Comparison of ENCODE assay signal across 11 cellular contexts in genomic region chr2:160694631-160695030, GRCh38.
DNase-seq lines count a peak whose midpoint lies in the region; ATAC-seq and TF ChIP-seq lines count a peak whose summit lies in the region.
"Had no signal": no experiment of that assay in that cellular context is flagged by ENCODE, and none has a peak within 500 bp of the region (broad histone marks: within the 10 kb centered on the region; RNA-seq: fewer than 3 reads in every experiment).

No MANE protein-coding gene starts in this region.

- H3K4me1 Mint-ChIP-seq in activated CD8-positive, alpha-beta memory T cell treated with anti-CD3 and anti-CD28 coated beads, Interleukin-2, amount 10 ng/mL, durations not matched to agents 7 days and 5 days, result no peaks in the 10 kb centered on the region
- H3K4me1 Mint-ChIP-seq in stimulated activated effector memory CD8-positive, alpha-beta T cell treated with anti-CD3 and anti-CD28 coated beads, Interleukin-12 subunit alpha, Interleukin-12 subunit beta, amount 100 ng/mL, for 72 hours, result no peaks in the 10 kb centered on the region
- H3K4me1 Mint-ChIP-seq in stimulated activated naive B cell treated with anti-CD40 and anti-IgM and Interleukin-4, amounts not matched to agents 10 μg/mL and 1 μg/mL and 100 μg/mL, for 72 hours, result no peaks in the 10 kb centered on the region
- H3K4me1 Mint-ChIP-seq in progenitor cell of endocrine pancreas (ENCODE audit: low read depth), result no peaks in the 10 kb centered on the region

- H3K27me3 Mint-ChIP-seq in activated CD8-positive, alpha-beta memory T cell treated with anti-CD3 and anti-CD28 coated beads, Interleukin-2, amount 10 ng/mL, durations not matched to agents 7 days and 5 days, result peaks cover 4% of the 10 kb centered on the region
- H3K27me3 Mint-ChIP-seq in stimulated activated naive B cell treated with anti-CD40 and anti-IgM and Interleukin-4, amounts not matched to agents 10 μg/mL and 1 μg/mL and 100 μg/mL, for 72 hours, result no peaks in the 10 kb centered on the region
- H3K27me3 Mint-ChIP-seq in progenitor cell of endocrine pancreas, result peaks cover 3% of the 10 kb centered on the region

- no peak for DNase-seq in activated CD8-positive, alpha-beta memory T cell treated with anti-CD3 and anti-CD28 coated beads, Interleukin-2, amount 10 ng/mL, durations not matched to agents 7 days and 5 days
- no peak for DNase-seq in activated CD8-positive, alpha-beta memory T cell treated with anti-CD3 and anti-CD28 coated beads for 24 hours
- peak; percentile 38 to 54 for DNase-seq in activated T-cell treated with anti-CD3 and anti-CD28 coated beads, Interleukin-2, amount 50 U/mL, for 48 hours
- DNase-seq in stimulated activated effector memory CD8-positive, alpha-beta T cell treated with anti-CD3 and anti-CD28 coated beads, Interleukin-12 subunit alpha, Interleukin-12 subunit beta, amount 100 ng/mL, for 72 hours (ENCODE audit: low spot score in 2 of 2), result no peak
- no peak for DNase-seq in stimulated activated naive B cell treated with anti-CD40 and anti-IgM and Interleukin-4, amounts not matched to agents 10 μg/mL and 1 μg/mL and 100 μg/mL, for 72 hours
- DNase-seq in progenitor cell of endocrine pancreas (ENCODE audit: low spot score, unreplicated experiment), result no peak
- DNase-seq: activated effector memory CD4-positive, alpha-beta T cell treated with anti-CD3 and anti-CD28 coated beads, Interleukin-2, amount 50 U/mL, for 16 hours; effector CD4-positive, alpha-beta T cell; right lobe of liver had no signal

- no peaks in the 10 kb centered on the region for H3K9me3 Mint-ChIP-seq in activated CD8-positive, alpha-beta memory T cell treated with anti-CD3 and anti-CD28 coated beads, Interleukin-2, amount 10 ng/mL, durations not matched to agents 7 days and 5 days (ENCODE audit: low read depth)
- H3K9me3 Mint-ChIP-seq in stimulated activated effector memory CD8-positive, alpha-beta T cell treated with anti-CD3 and anti-CD28 coated beads, Interleukin-12 subunit alpha, Interleukin-12 subunit beta, amount 100 ng/mL, for 72 hours, result no peaks in the 10 kb centered on the region
- H3K9me3 Mint-ChIP-seq in stimulated activated naive B cell treated with anti-CD40 and anti-IgM and Interleukin-4, amounts not matched to agents 10 μg/mL and 1 μg/mL and 100 μg/mL, for 72 hours, result no peaks in the 10 kb centered on the region
- H3K9me3 Mint-ChIP-seq in progenitor cell of endocrine pancreas (ENCODE audit: low read depth), result peaks cover 4% of the 10 kb centered on the region

- CTCF ChIA-PET in activated CD8-positive, alpha-beta memory T cell treated with anti-CD3 and anti-CD28 coated beads, Interleukin-2, amount 10 ng/mL, durations not matched to agents 7 days and 5 days (lab: Charles Lee), result no interaction called here

- no peak for TF ChIP-seq CTCF in progenitor cell of endocrine pancreas (IDR thresholded peaks at IDR 0.05; ENCODE audit: unreplicated experiment)

- no peak overlapping the region for H3K27ac Mint-ChIP-seq in activated CD8-positive, alpha-beta memory T cell treated with anti-CD3 and anti-CD28 coated beads, Interleukin-2, amount 10 ng/mL, durations not matched to agents 7 days and 5 days
- H3K27ac Mint-ChIP-seq in stimulated activated effector memory CD8-positive, alpha-beta T cell treated with anti-CD3 and anti-CD28 coated beads, Interleukin-12 subunit alpha, Interleukin-12 subunit beta, amount 100 ng/mL, for 72 hours, result no peak overlapping the region
- H3K27ac Mint-ChIP-seq in stimulated activated naive B cell treated with anti-CD40 and anti-IgM and Interleukin-4, amounts not matched to agents 10 μg/mL and 1 μg/mL and 100 μg/mL, for 72 hours, result no peak overlapping the region
- no peak overlapping the region for H3K27ac Mint-ChIP-seq in progenitor cell of endocrine pancreas

- no peaks in the 10 kb centered on the region for H3K36me3 Mint-ChIP-seq in activated CD8-positive, alpha-beta memory T cell treated with anti-CD3 and anti-CD28 coated beads, Interleukin-2, amount 10 ng/mL, durations not matched to agents 7 days and 5 days
- no peaks in the 10 kb centered on the region for H3K36me3 Mint-ChIP-seq in stimulated activated effector memory CD8-positive, alpha-beta T cell treated with anti-CD3 and anti-CD28 coated beads, Interleukin-12 subunit alpha, Interleukin-12 subunit beta, amount 100 ng/mL, for 72 hours
- H3K36me3 Mint-ChIP-seq in stimulated activated naive B cell treated with anti-CD40 and anti-IgM and Interleukin-4, amounts not matched to agents 10 μg/mL and 1 μg/mL and 100 μg/mL, for 72 hours, result no peaks in the 10 kb centered on the region
- H3K36me3 Mint-ChIP-seq in progenitor cell of endocrine pancreas (ENCODE audit: insufficient read depth), result no peaks in the 10 kb centered on the region

- ATAC-seq in activated CD8-positive, alpha-beta memory T cell treated with anti-CD3 and anti-CD28 coated beads, Interleukin-2, amount 10 ng/mL, durations not matched to agents 7 days and 5 days, result peak; percentile 67
- ATAC-seq in HG02588 (IDR thresholded peaks at IDR 0.05; ENCODE audit: unreplicated experiment) (peak; percentile 75), HG03097 (IDR thresholded peaks at IDR 0.05; ENCODE audit: low FRiP score, unreplicated experiment) (no peak)
- peak; percentile 98 for ATAC-seq in stimulated activated effector memory CD8-positive, alpha-beta T cell treated with anti-CD3 and anti-CD28 coated beads, Interleukin-12 subunit alpha, Interleukin-12 subunit beta, amount 100 ng/mL, for 72 hours
- ATAC-seq in stimulated activated naive B cell treated with anti-CD40 and anti-IgM and Interleukin-4, amounts not matched to agents 10 μg/mL and 1 μg/mL and 100 μg/mL, for 72 hours (replicated peaks), result no peak
- ATAC-seq: right lobe of liver had no signal

- H3K4me3 Mint-ChIP-seq in activated CD8-positive, alpha-beta memory T cell treated with anti-CD3 and anti-CD28 coated beads, Interleukin-2, amount 10 ng/mL, durations not matched to agents 7 days and 5 days, result no peak overlapping the region
- no peak overlapping the region for H3K4me3 Mint-ChIP-seq in stimulated activated effector memory CD8-positive, alpha-beta T cell treated with anti-CD3 and anti-CD28 coated beads, Interleukin-12 subunit alpha, Interleukin-12 subunit beta, amount 100 ng/mL, for 72 hours
- H3K4me3 Mint-ChIP-seq in stimulated activated naive B cell treated with anti-CD40 and anti-IgM and Interleukin-4, amounts not matched to agents 10 μg/mL and 1 μg/mL and 100 μg/mL, for 72 hours, result no peak overlapping the region
- no peak overlapping the region for H3K4me3 Mint-ChIP-seq in progenitor cell of endocrine pancreas (ENCODE audit: low read depth)

Comparison
In these comparisons a context has a peak if more than half of its experiments do, and no peak if none do; other contexts are left out.
1. ATAC-seq: peak in activated CD8-positive, alpha-beta memory T cell treated with anti-CD3 and anti-CD28 coated beads, Interleukin-2, amount 10 ng/mL, durations not matched to agents 7 days and 5 days (single experiment), HG02588 (single experiment) and stimulated activated effector memory CD8-positive, alpha-beta T cell treated with anti-CD3 and anti-CD28 coated beads, Interleukin-12 subunit alpha, Interleukin-12 subunit beta, amount 100 ng/mL, for 72 hours (single experiment); none in HG03097 (single experiment) and stimulated activated naive B cell treated with anti-CD40 and anti-IgM and Interleukin-4, amounts not matched to agents 10 μg/mL and 1 μg/mL and 100 μg/mL, for 72 hours (0 of 2).
2. DNase-seq: peak in activated T-cell treated with anti-CD3 and anti-CD28 coated beads, Interleukin-2, amount 50 U/mL, for 48 hours (2 of 2); none in activated CD8-positive, alpha-beta memory T cell treated with anti-CD3 and anti-CD28 coated beads, Interleukin-2, amount 10 ng/mL, durations not matched to agents 7 days and 5 days (single experiment), activated CD8-positive, alpha-beta memory T cell treated with anti-CD3 and anti-CD28 coated beads for 24 hours (single experiment), stimulated activated effector memory CD8-positive, alpha-beta T cell treated with anti-CD3 and anti-CD28 coated beads, Interleukin-12 subunit alpha, Interleukin-12 subunit beta, amount 100 ng/mL, for 72 hours (0 of 2), stimulated activated naive B cell treated with anti-CD40 and anti-IgM and Interleukin-4, amounts not matched to agents 10 μg/mL and 1 μg/mL and 100 μg/mL, for 72 hours (single experiment) and progenitor cell of endocrine pancreas (single experiment).